Comparison of ENCODE assay signal across 29 cellular contexts in genomic region chr6:6940031-6940664, GRCh38.
"Had no signal": no experiment of that assay in that cellular context is flagged by ENCODE, and none has a peak within 500 bp of the region (broad histone marks: within the 10 kb centered on the region; RNA-seq: fewer than 3 reads in every experiment).

No MANE protein-coding gene starts in this region.

- DNase-seq: activated CD4-positive, alpha-beta memory T cell treated with anti-CD3 and anti-CD28 coated beads, Interleukin-2, amount 10 ng/mL, durations not matched to agents 7 days and 5 days; activated CD4-positive, alpha-beta T cell treated with anti-CD3 and anti-CD28 coated beads for 1 hour; activated CD4-positive, alpha-beta T cell treated with anti-CD3 and anti-CD28 coated beads for 4 hours; activated CD4-positive, alpha-beta T cell treated with anti-CD3 and anti-CD28 coated beads, Interleukin-2, amount 10 ng/mL, durations not matched to agents 7 days and 5 days; activated CD4-positive, alpha-beta T cell treated with anti-CD3 and anti-CD28 coated beads, Interleukin-2, amount 50 U/mL, for 4 hours; activated CD8-positive, alpha-beta memory T cell treated with anti-CD3 and anti-CD28 coated beads, Interleukin-2, amount 50 U/mL, for 48 hours; activated gamma-delta T cell; activated naive CD4-positive, alpha-beta T cell; activated naive CD4-positive, alpha-beta T cell treated with anti-CD3 and anti-CD28 coated beads, Interleukin-2, amount 10 ng/mL, durations not matched to agents 7 days and 5 days; activated naive CD8-positive, alpha-beta T cell treated with anti-CD3 and anti-CD28 coated beads, Interleukin-2, amount 10 ng/mL, durations not matched to agents 7 days and 5 days; activated T-cell treated with anti-CD3 and anti-CD28 coated beads for 4 hours; activated T-cell treated with anti-CD3 and anti-CD28 coated beads, Interleukin-2, amount 50 U/mL, for 24 hours; activated T-cell treated with anti-CD3 and anti-CD28 coated beads, Interleukin-2, amount 50 U/mL, for 72 hours; central memory CD4-positive, alpha-beta T cell; cerebellar nuclear complex; colonic mucosa; effector CD8-positive, alpha-beta T cell; foreskin fibroblast; head of caudate nucleus; T-helper 1 cell; T-helper 17 cell; T1000 had no signal

- H3K4me3 ChIP-seq: ascending aorta, breast epithelium, cardiac muscle cell, colonic mucosa had no signal

- H3K36me3 ChIP-seq: ascending aorta, breast epithelium, cardiac muscle cell, colonic mucosa had no signal

- H3K27ac ChIP-seq: ascending aorta, breast epithelium, cardiac muscle cell, colonic mucosa, epithelial cell of prostate had no signal

- H3K4me3 Mint-ChIP-seq: activated CD4-positive, alpha-beta memory T cell treated with anti-CD3 and anti-CD28 coated beads, Interleukin-2, amount 10 ng/mL, durations not matched to agents 7 days and 5 days; activated CD4-positive, alpha-beta T cell treated with anti-CD3 and anti-CD28 coated beads, Interleukin-2, amount 10 ng/mL, durations not matched to agents 7 days and 5 days; activated naive CD4-positive, alpha-beta T cell treated with anti-CD3 and anti-CD28 coated beads, Interleukin-2, amount 10 ng/mL, durations not matched to agents 7 days and 5 days; activated naive CD8-positive, alpha-beta T cell treated with anti-CD3 and anti-CD28 coated beads, Interleukin-2, amount 10 ng/mL, durations not matched to agents 7 days and 5 days; activated T-cell treated with anti-CD3 and anti-CD28 coated beads, Interleukin-2, amount 50 U/mL, for 24 hours; activated T-cell treated with anti-CD3 and anti-CD28 coated beads, Interleukin-2, amount 50 U/mL, for 72 hours; brain; T-helper 17 cell; T-helper 2 cell treated with Interferon-gamma antibody and Interleukin-4, amounts not matched to agents 5 μg/mL and 100 μg/mL, for 36 hours had no signal

- H3K9me3 Mint-ChIP-seq: activated CD4-positive, alpha-beta memory T cell treated with anti-CD3 and anti-CD28 coated beads, Interleukin-2, amount 10 ng/mL, durations not matched to agents 7 days and 5 days; activated CD4-positive, alpha-beta T cell treated with anti-CD3 and anti-CD28 coated beads, Interleukin-2, amount 10 ng/mL, durations not matched to agents 7 days and 5 days; activated naive CD4-positive, alpha-beta T cell treated with anti-CD3 and anti-CD28 coated beads, Interleukin-2, amount 10 ng/mL, durations not matched to agents 7 days and 5 days; activated naive CD4-positive, alpha-beta T cell treated with anti-CD3 and anti-CD28 coated beads, Interleukin-2, amount 50 U/mL, for 72 hours; activated naive CD8-positive, alpha-beta T cell treated with anti-CD3 and anti-CD28 coated beads, Interleukin-2, amount 10 ng/mL, durations not matched to agents 7 days and 5 days; activated T-cell treated with anti-CD3 and anti-CD28 coated beads, Interleukin-2, amount 50 U/mL, for 24 hours; activated T-cell treated with anti-CD3 and anti-CD28 coated beads, Interleukin-2, amount 50 U/mL, for 72 hours; T-helper 2 cell treated with Interferon-gamma antibody and Interleukin-4, amounts not matched to agents 5 μg/mL and 100 μg/mL, for 36 hours had no signal

- H3K27ac Mint-ChIP-seq: activated CD4-positive, alpha-beta memory T cell treated with anti-CD3 and anti-CD28 coated beads, Interleukin-2, amount 10 ng/mL, durations not matched to agents 7 days and 5 days; activated CD4-positive, alpha-beta T cell treated with anti-CD3 and anti-CD28 coated beads, Interleukin-2, amount 10 ng/mL, durations not matched to agents 7 days and 5 days; activated naive CD4-positive, alpha-beta T cell treated with anti-CD3 and anti-CD28 coated beads, Interleukin-2, amount 10 ng/mL, durations not matched to agents 7 days and 5 days; activated naive CD4-positive, alpha-beta T cell treated with anti-CD3 and anti-CD28 coated beads, Interleukin-2, amount 50 U/mL, for 72 hours; activated naive CD8-positive, alpha-beta T cell treated with anti-CD3 and anti-CD28 coated beads, Interleukin-2, amount 10 ng/mL, durations not matched to agents 7 days and 5 days; activated T-cell treated with anti-CD3 and anti-CD28 coated beads, Interleukin-2, amount 50 U/mL, for 24 hours; activated T-cell treated with anti-CD3 and anti-CD28 coated beads, Interleukin-2, amount 50 U/mL, for 72 hours; brain; T-helper 17 cell; T-helper 2 cell treated with Interferon-gamma antibody and Interleukin-4, amounts not matched to agents 5 μg/mL and 100 μg/mL, for 36 hours had no signal

- H3K36me3 Mint-ChIP-seq: activated naive CD4-positive, alpha-beta T cell treated with anti-CD3 and anti-CD28 coated beads, Interleukin-2, amount 10 ng/mL, durations not matched to agents 7 days and 5 days; activated naive CD4-positive, alpha-beta T cell treated with anti-CD3 and anti-CD28 coated beads, Interleukin-2, amount 50 U/mL, for 72 hours; activated naive CD8-positive, alpha-beta T cell treated with anti-CD3 and anti-CD28 coated beads, Interleukin-2, amount 10 ng/mL, durations not matched to agents 7 days and 5 days; brain had no signal

- ATAC-seq: activated naive CD4-positive, alpha-beta T cell treated with anti-CD3 and anti-CD28 coated beads, Interleukin-2, amount 50 U/mL, for 72 hours; activated T-cell treated with anti-CD3 and anti-CD28 coated beads, Interleukin-2, amount 50 U/mL, for 72 hours; T-helper 17 cell had no signal

- H3K27me3 Mint-ChIP-seq: activated CD4-positive, alpha-beta memory T cell treated with anti-CD3 and anti-CD28 coated beads, Interleukin-2, amount 10 ng/mL, durations not matched to agents 7 days and 5 days; activated CD4-positive, alpha-beta T cell treated with anti-CD3 and anti-CD28 coated beads, Interleukin-2, amount 10 ng/mL, durations not matched to agents 7 days and 5 days; activated naive CD8-positive, alpha-beta T cell treated with anti-CD3 and anti-CD28 coated beads, Interleukin-2, amount 10 ng/mL, durations not matched to agents 7 days and 5 days; activated T-cell treated with anti-CD3 and anti-CD28 coated beads, Interleukin-2, amount 50 U/mL, for 24 hours had no signal

- H3K4me1 ChIP-seq: ascending aorta, breast epithelium, colonic mucosa had no signal

- H3K9me3 ChIP-seq: ascending aorta, colonic mucosa had no signal

- H3K27me3 ChIP-seq: ascending aorta, breast epithelium, cardiac muscle cell, colonic mucosa had no signal
